8 cellular contexts compared by ENCODE assay signal in genomic region chr1:29121951-29122661, GRCh38. TPM values are rescaled to one million over a fixed set of nuclear protein-coding genes. Genes with fewer than 3 reads are reported as not detected.
DNase-seq lines count a peak whose midpoint lies in the region; ATAC-seq and TF ChIP-seq lines count a peak whose summit lies in the region.

No MANE protein-coding gene starts in this region.

- CTCF ChIA-PET in activated naive CD4-positive, alpha-beta T cell treated with anti-CD3 and anti-CD28 coated beads, Interleukin-2, amount 10 ng/mL, durations not matched to agents 7 days and 5 days (lab: Charles Lee) = interaction anchor here (1.2 to 4.0 kb wide), 6 partner anchors 14 to 245 kb away, joined by 3 to 23 read pairs (median 8); partner anchors contain the start of gene SRSF4

- no peaks in the 10 kb centered on the region for H3K9me3 ChIP-seq in tibial nerve

- peaks cover 70% of the 10 kb centered on the region for H3K27me3 Mint-ChIP-seq in activated naive CD4-positive, alpha-beta T cell treated with anti-CD3 and anti-CD28 coated beads, Interleukin-2, amount 10 ng/mL, durations not matched to agents 7 days and 5 days
- peaks cover 48 to 71% (median 59%) of the 10 kb centered on the region in 3 donors for H3K27me3 Mint-ChIP-seq in CD14-positive monocyte (ENCODE audit: low read depth in 3 of 3)

- DNase-seq in activated naive CD4-positive, alpha-beta T cell treated with anti-CD3 and anti-CD28 coated beads, Interleukin-2, amount 50 U/mL, for 16 hours = peak; percentile 19
- DNase-seq in activated naive CD4-positive, alpha-beta T cell treated with anti-CD3 and anti-CD28 coated beads, Interleukin-2, amount 10 ng/mL, durations not matched to agents 7 days and 5 days = no peak
- DNase-seq in cardiac fibroblast (ENCODE audit: low read depth in 2 of 2) (peak in 1 of 2 donors; percentile 42), left lobe of liver (ENCODE audit: low spot score) (no peak), tibial nerve (ENCODE audit: low spot score in 2 of 2) (no peak), SKM-1 treated with dmso at 0.1 percent for 144 hours (lab: John Stamatoyannopoulos, UW; ENCODE audit: unreplicated experiment) (no peak), CD14-positive monocyte (ENCODE audit: low spot score) (no peak)

- TF ChIP-seq EP300 in tibial nerve (IDR thresholded peaks at IDR 0.05) = no peak

- intact Hi-C loops in CD14-positive monocyte (cut with micrococcal nuclease) = no loop called here

- H3K27me3 ChIP-seq in tibial nerve = peaks cover 0 to 32% of the 10 kb centered on the region in 2 donors

- ATAC-seq in left lobe of liver = peak; percentile 8
- ATAC-seq in GM21737 (IDR thresholded peaks at IDR 0.05; ENCODE audit: unreplicated experiment) = no peak

- peak overlapping the region; percentile 49 to 62 for H3K4me3 ChIP-seq in cardiac fibroblast (replicated peaks in 1 of 2; ENCODE audit: low read depth in 2 of 2, low read length in 2 of 2)
- H3K4me3 ChIP-seq in tibial nerve = peak overlapping the region; percentile 64 to 76 (median 70)

- H3K36me3 Mint-ChIP-seq in activated naive CD4-positive, alpha-beta T cell treated with anti-CD3 and anti-CD28 coated beads, Interleukin-2, amount 10 ng/mL, durations not matched to agents 7 days and 5 days = peaks cover 19% of the 10 kb centered on the region
- H3K36me3 Mint-ChIP-seq in CD14-positive monocyte = peaks cover 32 to 34% of the 10 kb centered on the region in 2 donors

- no peak overlapping the region for H3K27ac Mint-ChIP-seq in activated naive CD4-positive, alpha-beta T cell treated with anti-CD3 and anti-CD28 coated beads, Interleukin-2, amount 10 ng/mL, durations not matched to agents 7 days and 5 days
- H3K27ac Mint-ChIP-seq in CD14-positive monocyte = no peak overlapping the region

- TF ChIP-seq CTCF in cardiac fibroblast (IDR thresholded peaks at IDR 0.05; ENCODE audit: low read depth, low read length) (no peak), tibial nerve (IDR thresholded peaks at IDR 0.05) (no peak), CD14-positive monocyte (IDR thresholded peaks at IDR 0.05) (no peak)

- H3K4me1 Mint-ChIP-seq in activated naive CD4-positive, alpha-beta T cell treated with anti-CD3 and anti-CD28 coated beads, Interleukin-2, amount 10 ng/mL, durations not matched to agents 7 days and 5 days = peaks cover 14% of the 10 kb centered on the region
- H3K4me1 Mint-ChIP-seq in CD14-positive monocyte = peaks cover 10% of the 10 kb centered on the region

- H3K4me3 Mint-ChIP-seq in activated naive CD4-positive, alpha-beta T cell treated with anti-CD3 and anti-CD28 coated beads, Interleukin-2, amount 10 ng/mL, durations not matched to agents 7 days and 5 days = no peak overlapping the region
- peak overlapping the region in 1 of 2 donors; percentile 62 for H3K4me3 Mint-ChIP-seq in CD14-positive monocyte

- TF ChIP-seq POLR2A in tibial nerve (IDR thresholded peaks at IDR 0.05) = no peak

- H3K9me3 Mint-ChIP-seq in activated naive CD4-positive, alpha-beta T cell treated with anti-CD3 and anti-CD28 coated beads, Interleukin-2, amount 10 ng/mL, durations not matched to agents 7 days and 5 days = no peaks in the 10 kb centered on the region
- H3K9me3 Mint-ChIP-seq in CD14-positive monocyte = peaks cover 0 to 15% (median 3%) of the 10 kb centered on the region in 7 donors

- H3K36me3 ChIP-seq in tibial nerve = no peaks in the 10 kb centered on the region

- H3K27ac ChIP-seq in tibial nerve = peak overlapping the region; percentile 90 to 96 (median 92)

- WGBS in tibial nerve, 2 donors = 1 to 2% methylated on average over 25 to 54 of the region's 75 CpGs

- peaks cover 0 to 38% (median 15%) of the 10 kb centered on the region in 4 donors for H3K4me1 ChIP-seq in tibial nerve

RNA-seq across cellular contexts. Expression of gene TMEM200B, which starts 1.6 kb away (rescaled TPM):
- 2.0 TPM for total RNA-seq in left lobe of liver
- 10 to 100 TPM; 16.1 to 27.7 (median 22.6) TPM for total RNA-seq in tibial nerve
- polyA plus RNA-seq in CD14-positive monocyte = not detected

RNA-seq across cellular contexts. Expression of gene SRSF4, which starts 59.6 kb away (rescaled TPM):
- 33.0 TPM for total RNA-seq in left lobe of liver
- total RNA-seq in tibial nerve = 10 to 100 TPM; 63.4 to 75.9 (median 69.1) TPM
- 10 to 100 TPM; 38.4 to 55.5 TPM for polyA plus RNA-seq in CD14-positive monocyte
